8 cellular contexts compared by ENCODE assay signal in the genomic region with DNA sequence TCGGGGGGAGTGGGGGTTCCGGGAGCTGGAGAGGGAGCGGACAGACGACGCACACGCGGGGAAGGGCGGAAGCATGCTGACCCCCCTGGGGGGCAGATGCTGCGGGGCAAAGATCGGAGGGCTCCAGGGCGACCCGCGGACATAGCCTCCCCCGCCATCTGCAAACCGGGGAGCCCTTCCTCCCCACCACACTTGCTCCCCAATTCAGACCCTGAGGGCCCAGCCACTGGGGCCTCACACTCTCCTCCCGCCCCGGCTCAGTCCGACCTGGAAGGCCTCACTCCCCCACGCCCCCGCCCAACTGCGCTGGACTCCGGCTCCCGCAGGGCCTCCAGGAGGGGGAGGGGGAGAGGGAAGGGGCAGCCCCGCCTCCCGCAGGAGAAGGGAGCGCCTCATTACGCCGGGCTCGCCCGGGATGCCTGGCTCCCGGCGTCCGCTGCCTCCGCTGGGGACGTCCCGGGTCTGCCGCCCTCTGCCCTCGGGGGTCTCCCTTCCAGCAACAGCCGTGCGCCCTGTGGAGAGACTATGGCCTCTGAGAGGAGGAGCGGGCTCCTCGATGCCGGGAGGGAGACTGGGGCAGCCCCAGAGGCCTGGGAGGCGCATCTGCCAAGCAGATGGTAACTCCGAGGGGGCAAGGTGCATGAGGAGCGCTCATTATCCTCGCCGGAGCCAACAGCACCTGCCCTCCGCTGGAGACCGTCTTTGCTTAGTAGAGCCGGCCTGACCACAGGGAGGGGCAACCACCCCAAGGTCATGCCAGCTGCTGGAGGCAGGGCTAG. TPM values are rescaled to one million over a fixed set of nuclear protein-coding genes. Genes with fewer than 3 reads are reported as not detected.
DNase-seq lines count a peak whose midpoint lies in the region; ATAC-seq, FAIRE-seq and TF ChIP-seq lines count a peak whose summit lies in the region.

No MANE protein-coding gene starts in this region.

- no peaks in the 10 kb centered on the region for H3K9me1 ChIP-seq in endothelial cell of umbilical vein (replicated peaks; ENCODE audit: control insufficient read depth, extremely low read depth, insufficient read depth, low read length)

- H3K9ac ChIP-seq in endothelial cell of umbilical vein (replicated peaks; ENCODE audit: extremely low read depth, insufficient read depth, low read length): peak overlapping the region; percentile 65

- no peak for ATAC-seq in GM18502 (IDR thresholded peaks at IDR 0.05; ENCODE audit: poor library complexity, unreplicated experiment)

- H3K79me2 ChIP-seq in endothelial cell of umbilical vein (ENCODE audit: control insufficient read depth, insufficient read depth, low read length): no peaks in the 10 kb centered on the region

- H3K27me3 ChIP-seq in endothelial cell of umbilical vein (ENCODE audit: control insufficient read depth in 2 of 2, insufficient read depth in 2 of 2, low read length in 2 of 2): peaks cover 0 to 3% of the 10 kb centered on the region in 2 experiments
- peaks cover 9% of the 10 kb centered on the region for H3K27me3 ChIP-seq in transverse colon

- peak overlapping the region; percentile 63 for H3K4me3 Mint-ChIP-seq in HFFc6

- peak overlapping the region; percentile 70 for H2AFZ ChIP-seq in endothelial cell of umbilical vein (ENCODE audit: low read depth, low read length)

- H3K27ac ChIP-seq in endothelial cell of umbilical vein (ENCODE audit: insufficient read depth, low read depth, low read length) (no peak overlapping the region), mesodermal cell (ENCODE audit: low read depth, low read length, severe bottlenecking) (peak overlapping the region; percentile 77), transverse colon (peak overlapping the region; percentile 91 to 95 (median 93))

- H3K9me3 ChIP-seq in endothelial cell of umbilical vein (replicated peaks; ENCODE audit: control insufficient read depth, insufficient read depth, low read length) (no peaks in the 10 kb centered on the region), mesodermal cell (ENCODE audit: control insufficient read depth, low read length) (no peaks in the 10 kb centered on the region), transverse colon (no peaks in the 10 kb centered on the region)

- no peak for FAIRE-seq in endothelial cell of umbilical vein (lab: Jason Lieb, UNC)

- intact Hi-C loops in endothelial cell of umbilical vein (cut with micrococcal nuclease): loop anchor here (1.0 to 5.0 kb wide), 2 partner anchors 8 to 1174 kb away; a partner anchor contains a TSS
- intact Hi-C loops in transverse colon (cut with DNase I; ENCODE audit: low total_unique reads): no loop called here

- in situ Hi-C loops in transverse colon (cut with MboI; ENCODE audit: low pct_ligation_motif_present in 1 of 4, low pct_unique_long_range_greater_than_20kb in 1 of 4, low sequenced_read_pairs in 3 of 4): no loop called here

- H3K36me3 Mint-ChIP-seq in HFFc6 (ENCODE audit: low read depth): peaks cover 13% of the 10 kb centered on the region

- no peaks in the 10 kb centered on the region for H4K20me1 ChIP-seq in endothelial cell of umbilical vein (replicated peaks; ENCODE audit: control insufficient read depth, extremely low read depth, insufficient read depth, low read length)

- H3K9me3 Mint-ChIP-seq in HFFc6: no peaks in the 10 kb centered on the region

- no peak for TF ChIP-seq EP300 in transverse colon (IDR thresholded peaks at IDR 0.05; ENCODE audit: low read depth)

- H3K36me3 ChIP-seq in endothelial cell of umbilical vein (ENCODE audit: control insufficient read depth in 2 of 2, extremely low read depth in 1 of 2, insufficient read depth in 2 of 2, low read length in 2 of 2): no peaks in the 10 kb centered on the region
- no peaks in the 10 kb centered on the region for H3K36me3 ChIP-seq in mesodermal cell (ENCODE audit: control insufficient read depth, insufficient read depth, low read length)
- H3K36me3 ChIP-seq in transverse colon: no peaks in the 10 kb centered on the region

- H3K4me1 Mint-ChIP-seq in HFFc6 (ENCODE audit: low read depth): peaks cover 23% of the 10 kb centered on the region

- H3K4me2 ChIP-seq in endothelial cell of umbilical vein (ENCODE audit: insufficient read depth, low read length): peak overlapping the region; percentile 76

- WGBS in mesodermal cell (ENCODE audit: insufficient coverage in 2 of 2), 2 experiments: 1% methylated on average over 25 to 36 of the region's 51 CpGs
- whole genome bisulfite sequencing in transverse colon (ENCODE audit: low coverage in 1 of 2), 2 donors: 3% methylated on average over 41 of the region's 51 CpGs; no CpG with 5 or more reads in 1 of the 2 donors

- no peak for TF ChIP-seq CTCF in HFFc6 (IDR thresholded peaks at IDR 0.05)
- no peak for TF ChIP-seq CTCF in endothelial cell of umbilical vein (IDR thresholded peaks at IDR 0.05; ENCODE audit: extremely low read depth in 1 of 2, insufficient read depth in 1 of 2, low read depth in 1 of 2, low read length in 2 of 2)
- peak in 1 of 5 experiments; percentile 16 for TF ChIP-seq CTCF in transverse colon (IDR thresholded peaks at IDR 0.05)
- no peak for TF ChIP-seq CTCF in GM10266 (IDR thresholded peaks at IDR 0.05; ENCODE audit: control insufficient read depth, insufficient read depth, low read depth, missing control alignments)

- DNase-seq in AG08395 (ENCODE audit: low spot score): peak; percentile 40
- no peak for DNase-seq in HFFc6
- peak; percentile 64 for DNase-seq in SK-N-DZ (ENCODE audit: low spot score)
- DNase-seq in endothelial cell of umbilical vein (ENCODE audit: low read depth, low spot score): peak; percentile 42
- peak; percentile 91 for DNase-seq in transverse colon
- no peak for DNase-seq in GM10266 (ENCODE audit: extremely low spot score)

- H3K27me3 Mint-ChIP-seq in HFFc6 (ENCODE audit: insufficient read depth): peaks cover 4% of the 10 kb centered on the region

- CTCF ChIA-PET in endothelial cell of umbilical vein (lab: Charles Lee): interaction anchor here (0.6 to 6.2 kb wide), 5 partner anchors 7 to 274 kb away, joined by 3 to 45 read pairs (median 3); no protein-coding TSS in a partner anchor

- H3K27ac Mint-ChIP-seq in HFFc6: peak overlapping the region; percentile 36; the same call in 1 of the 2 replicates

- POLR2A ChIA-PET in endothelial cell of umbilical vein (lab: Charles Lee): interaction anchor here (1.2 kb wide), 1 partner anchor 8 kb away, joined by 4 read pairs; no protein-coding TSS in a partner anchor

- dilution Hi-C loops in endothelial cell of umbilical vein (cut with MboI; ENCODE audit: extremely low pct_ligation_motif_present, low sequenced_read_pairs): no loop called here

- peak; percentile 35 for TF ChIP-seq POLR2A in endothelial cell of umbilical vein (IDR thresholded peaks at IDR 0.05; ENCODE audit: low read depth, low read length)
- TF ChIP-seq POLR2A in transverse colon (IDR thresholded peaks at IDR 0.05): peak; percentile 74

- BruUV-seq in endothelial cell of umbilical vein (replicated peaks; lab: Mats Ljungman, UMichigan): no TSS peak

- H3K4me1 ChIP-seq in endothelial cell of umbilical vein (ENCODE audit: control insufficient read depth, extremely low read depth, insufficient read depth, low read length) (peaks cover 12% of the 10 kb centered on the region), mesodermal cell (ENCODE audit: control insufficient read depth, insufficient read depth, low read length, poor library complexity, severe bottlenecking) (peaks cover 7% of the 10 kb centered on the region), transverse colon (peaks cover 8 to 39% (median 31%) of the 10 kb centered on the region in 4 donors)

- peak overlapping the region; percentile 42 to 54 (median 47) for H3K4me3 ChIP-seq in endothelial cell of umbilical vein (replicated peaks in 1 of 3; ENCODE audit: insufficient read depth in 1 of 3, low read depth in 1 of 3, low read length in 3 of 3)
- H3K4me3 ChIP-seq in mesodermal cell (ENCODE audit: extremely low read depth, insufficient read depth, low read length, poor library complexity, severe bottlenecking): peak overlapping the region; percentile 68
- H3K4me3 ChIP-seq in transverse colon: peak overlapping the region; percentile 38 to 77 (median 64)

RNA-seq across cellular contexts. Expression of a gene that starts 0.6 kb away (rescaled TPM):
- 10 to 100 TPM; 40.3 to 57.8 (median 42.6) TPM for total RNA-seq in HFFc6 (2021; fragmentation: NEBNext Ultra II Directional; extraction: Animal tissue kit (Norgen Biotek cat#: 25700))
- polyA plus RNA-seq in SK-N-DZ (2014; cell fraction: cytosol; rRNA removed): 4.9 and 5.3 TPM in 2 replicates
- 1.3 and 3.1 TPM in 2 replicates for polyA plus RNA-seq in SK-N-DZ (2014; cell fraction: nucleus; rRNA removed)
- total RNA-seq in endothelial cell of umbilical vein: 11.9 and 18.3 TPM in 2 replicates
- 3.1 and 3.3 TPM in 2 replicates for polyA plus RNA-seq in endothelial cell of umbilical vein
- 5.3 and 6.6 TPM in 2 replicates for polyA plus RNA-seq in endothelial cell of umbilical vein (2011; cell fraction: cytosol; rRNA removed)
- 2.0 and 2.1 TPM in 2 replicates for polyA plus RNA-seq in endothelial cell of umbilical vein (2011; cell fraction: nucleus; rRNA removed)
- 5.9 and 7.7 TPM in 2 replicates for polyA plus RNA-seq in endothelial cell of umbilical vein (2012)
- polyA minus RNA-seq in endothelial cell of umbilical vein: 2.4 and 4.4 TPM in 2 replicates
- not detected for polyA minus RNA-seq in endothelial cell of umbilical vein (2011; cell fraction: cytosol; rRNA and poly(A)+ RNA removed)
- 1.8 and 2.1 TPM in 2 replicates for polyA minus RNA-seq in endothelial cell of umbilical vein (2011; cell fraction: nucleus; rRNA and poly(A)+ RNA removed)
- polyA plus RNA-seq in mesodermal cell (2013, experiment 1 of 2): 29.7 TPM
- polyA plus RNA-seq in mesodermal cell (2013, experiment 2 of 2): 30.7 TPM
- 100 to 1,000 TPM in 1 of 4 donors, 10 to 100 TPM in 3; 74.3 to 126 (median 85.9) TPM for total RNA-seq in transverse colon

RNA-seq across cellular contexts. Expression of a gene that starts 21.3 kb away (rescaled TPM):
- 10 to 100 TPM; 26.9 to 36.4 (median 27.8) TPM for total RNA-seq in HFFc6 (2021; fragmentation: NEBNext Ultra II Directional; extraction: Animal tissue kit (Norgen Biotek cat#: 25700))
- 23.8 and 27.3 TPM in 2 replicates for polyA plus RNA-seq in SK-N-DZ (2014; cell fraction: cytosol; rRNA removed)
- polyA plus RNA-seq in SK-N-DZ (2014; cell fraction: nucleus; rRNA removed): 10.6 and 13.3 TPM in 2 replicates
- 23.9 and 28.3 TPM in 2 replicates for total RNA-seq in endothelial cell of umbilical vein
- polyA plus RNA-seq in endothelial cell of umbilical vein: 29.5 and 31.8 TPM in 2 replicates
- 26.0 and 26.1 TPM in 2 replicates for polyA plus RNA-seq in endothelial cell of umbilical vein (2011; cell fraction: cytosol; rRNA removed)
- 14.5 TPM in 2 replicates for polyA plus RNA-seq in endothelial cell of umbilical vein (2011; cell fraction: nucleus; rRNA removed)
- 19.8 and 20.7 TPM in 2 replicates for polyA plus RNA-seq in endothelial cell of umbilical vein (2012)
- polyA minus RNA-seq in endothelial cell of umbilical vein: 33.6 and 36.8 TPM in 2 replicates
- 17.4 TPM for polyA minus RNA-seq in endothelial cell of umbilical vein (2011; cell fraction: cytosol; rRNA and poly(A)+ RNA removed)
- 9.6 and 11.0 TPM in 2 replicates for polyA minus RNA-seq in endothelial cell of umbilical vein (2011; cell fraction: nucleus; rRNA and poly(A)+ RNA removed)
- 19.9 TPM for polyA plus RNA-seq in mesodermal cell (2013, experiment 1 of 2)
- polyA plus RNA-seq in mesodermal cell (2013, experiment 2 of 2): 16.1 TPM
- total RNA-seq in transverse colon: 10 to 100 TPM; 21.9 to 53.9 (median 43.9) TPM

Comparison
In these comparisons a context has a peak if more than half of its experiments do, and no peak if none do; other contexts are left out.
1. DNase-seq: peak in AG08395 (single experiment), SK-N-DZ (single experiment), endothelial cell of umbilical vein (single experiment) and transverse colon (single experiment); none in HFFc6 (single experiment) and GM10266 (single experiment).
2. Peak in every context shown above with its lines, with median percentiles within 50 percentile points of each other: H3K4me3 ChIP-seq.